9 cellular contexts compared by ENCODE assay signal in genomic region chr5:82276800-82277612, GRCh38. TPM values are rescaled to one million over a fixed set of nuclear protein-coding genes. Genes with fewer than 3 reads are reported as not detected.
DNase-seq lines count a peak whose midpoint lies in the region; ATAC-seq and TF ChIP-seq lines count a peak whose summit lies in the region.
"Had no signal": no experiment of that assay in that cellular context is flagged by ENCODE, and none has a peak within 500 bp of the region (broad histone marks: within the 10 kb centered on the region; RNA-seq: fewer than 3 reads in every experiment).

No MANE protein-coding gene starts in this region.

- TF ChIP-seq CTCF in WERI-Rb-1 (IDR thresholded peaks at IDR 0.05; ENCODE audit: low read depth, low read length) (no peak), hepatocyte (IDR thresholded peaks at IDR 0.05; ENCODE audit: poor library complexity) (no peak)

- H3K4me3 ChIP-seq in WERI-Rb-1 (ENCODE audit: low read depth, low read length), result peak overlapping the region; percentile 77
- H3K4me3 ChIP-seq in hepatocyte, result peak overlapping the region; percentile 38

- peaks cover 70% of the 10 kb centered on the region for H3K36me3 Mint-ChIP-seq in stimulated activated effector memory CD8-positive, alpha-beta T cell treated with anti-CD3 and anti-CD28 coated beads, Interleukin-12 subunit alpha, Interleukin-12 subunit beta, amount 100 ng/mL, for 72 hours

- no peaks in the 10 kb centered on the region for H3K27me3 ChIP-seq in WERI-Rb-1 (ENCODE audit: insufficient read depth, low read depth, severe bottlenecking)
- no peaks in the 10 kb centered on the region for H3K27me3 ChIP-seq in hepatocyte

- peaks cover 59% of the 10 kb centered on the region for H3K4me1 Mint-ChIP-seq in stimulated activated effector memory CD8-positive, alpha-beta T cell treated with anti-CD3 and anti-CD28 coated beads, Interleukin-12 subunit alpha, Interleukin-12 subunit beta, amount 100 ng/mL, for 72 hours

- DNase-seq in DMS53 (lab: John Stamatoyannopoulos, UW), result peak; percentile 23
- DNase-seq in DMS53 treated with DMSO at 0.1 percent for 48 hours (lab: John Stamatoyannopoulos, UW; ENCODE audit: unreplicated experiment), result no peak
- no peak for DNase-seq in WERI-Rb-1
- no peak for DNase-seq in hepatocyte (ENCODE audit: low spot score)
- DNase-seq in stimulated activated effector memory CD8-positive, alpha-beta T cell treated with anti-CD3 and anti-CD28 coated beads, Interleukin-12 subunit alpha, Interleukin-12 subunit beta, amount 100 ng/mL, for 72 hours (ENCODE audit: low spot score in 2 of 2), result no peak
- DNase-seq in UCSD-AML1 (lab: John Stamatoyannopoulos, UW; ENCODE audit: unreplicated experiment), result no peak
- no peak for DNase-seq in D341Med (ENCODE audit: low spot score)
- DNase-seq: KG1 had no signal

- peaks cover 31% of the 10 kb centered on the region for H3K79me2 ChIP-seq in hepatocyte

- peak overlapping the region; percentile 99 for H3K27ac Mint-ChIP-seq in stimulated activated effector memory CD8-positive, alpha-beta T cell treated with anti-CD3 and anti-CD28 coated beads, Interleukin-12 subunit alpha, Interleukin-12 subunit beta, amount 100 ng/mL, for 72 hours

- no peaks in the 10 kb centered on the region for H3K9me3 ChIP-seq in WERI-Rb-1 (ENCODE audit: severe bottlenecking)
- no peaks in the 10 kb centered on the region for H3K9me3 ChIP-seq in hepatocyte (ENCODE audit: low read depth)

- no peak overlapping the region for H2AFZ ChIP-seq in hepatocyte

- no peak for ATAC-seq in stimulated activated effector memory CD8-positive, alpha-beta T cell treated with anti-CD3 and anti-CD28 coated beads, Interleukin-12 subunit alpha, Interleukin-12 subunit beta, amount 100 ng/mL, for 72 hours
- no peak for ATAC-seq in GM21528 (IDR thresholded peaks at IDR 0.05; ENCODE audit: low FRiP score, unreplicated experiment)

- H3K9me3 Mint-ChIP-seq in stimulated activated effector memory CD8-positive, alpha-beta T cell treated with anti-CD3 and anti-CD28 coated beads, Interleukin-12 subunit alpha, Interleukin-12 subunit beta, amount 100 ng/mL, for 72 hours, result no peaks in the 10 kb centered on the region

- peak overlapping the region; percentile 95 for H3K4me3 Mint-ChIP-seq in stimulated activated effector memory CD8-positive, alpha-beta T cell treated with anti-CD3 and anti-CD28 coated beads, Interleukin-12 subunit alpha, Interleukin-12 subunit beta, amount 100 ng/mL, for 72 hours

- no peaks in the 10 kb centered on the region for H4K20me1 ChIP-seq in hepatocyte (ENCODE audit: insufficient read depth, poor library complexity, severe bottlenecking)

- H3K27ac ChIP-seq in WERI-Rb-1 (peak overlapping the region; percentile 98), hepatocyte (peak overlapping the region; percentile 87)

- peaks cover 8% of the 10 kb centered on the region for H3K4me1 ChIP-seq in hepatocyte (ENCODE audit: insufficient read depth)

- peak overlapping the region; percentile 83 for H3K4me2 ChIP-seq in hepatocyte

- peaks cover 46% of the 10 kb centered on the region for H3K36me3 ChIP-seq in WERI-Rb-1
- no peaks in the 10 kb centered on the region for H3K36me3 ChIP-seq in hepatocyte (replicated peaks; ENCODE audit: insufficient read depth, low read depth)

- H3K9me2 ChIP-seq in hepatocyte (replicated peaks; ENCODE audit: insufficient read depth), result no peaks in the 10 kb centered on the region

- 73% methylated on average over 11 of the region's 11 CpGs for WGBS in hepatocyte (ENCODE audit: low lambda C conversion rate, missing lambda C conversion rate)

RNA-seq across cellular contexts. Expression of gene RPS23, which starts 1.1 kb away (rescaled TPM):
- total RNA-seq in hepatocyte, result 3,018 and 3,452 TPM in 2 replicates
- 757 and 797 TPM in 2 replicates for polyA plus RNA-seq in hepatocyte
